Comparison of ENCODE assay signal across 14 cellular contexts in the genomic region with DNA sequence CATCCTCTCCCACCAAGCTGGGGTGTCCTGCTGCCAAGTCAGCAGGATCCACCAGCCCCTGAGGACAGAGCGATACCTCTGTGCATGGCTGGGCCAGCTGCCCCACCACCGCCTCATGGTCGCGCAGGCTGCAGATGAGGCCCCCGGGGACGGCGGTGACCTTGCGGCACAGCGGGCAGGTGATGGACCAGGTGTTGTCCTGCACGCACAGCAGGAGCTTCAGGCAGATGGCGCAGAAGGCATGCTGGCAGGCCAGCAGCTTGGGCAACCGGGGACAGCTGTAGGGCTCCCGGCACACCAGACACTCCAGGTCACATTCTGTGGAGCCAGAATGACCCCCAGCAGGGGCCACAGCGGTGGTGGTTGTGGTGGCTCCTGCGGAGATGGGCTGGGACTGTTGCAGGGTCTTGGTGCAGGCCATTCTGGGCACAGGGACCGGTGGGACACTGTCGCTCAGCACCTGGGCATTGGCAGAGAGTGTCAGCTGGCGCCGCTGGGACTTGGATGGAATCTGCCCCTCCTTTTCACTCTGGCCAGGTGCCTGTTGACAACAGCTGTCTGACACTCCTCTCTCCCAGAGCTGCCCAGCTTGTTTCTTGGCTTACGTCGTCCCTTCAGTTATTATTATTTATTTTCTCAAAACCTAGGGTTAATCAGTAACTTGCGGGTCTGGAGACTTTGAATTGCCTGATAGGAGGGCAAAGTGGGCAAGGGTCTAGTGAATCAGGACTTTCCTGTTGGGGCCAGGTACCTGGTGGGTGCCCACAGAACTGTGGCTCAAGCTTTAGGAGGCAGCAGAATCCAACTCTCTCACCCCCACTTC. TPM values are rescaled to one million over a fixed set of nuclear protein-coding genes. Genes with fewer than 3 reads are reported as not detected.
DNase-seq lines count a peak whose midpoint lies in the region; ATAC-seq, FAIRE-seq and TF ChIP-seq lines count a peak whose summit lies in the region.
"Had no signal": no experiment of that assay in that cellular context is flagged by ENCODE, and none has a peak within 500 bp of the region (broad histone marks: within the 10 kb centered on the region; RNA-seq: fewer than 3 reads in every experiment).

A gene with protein sequence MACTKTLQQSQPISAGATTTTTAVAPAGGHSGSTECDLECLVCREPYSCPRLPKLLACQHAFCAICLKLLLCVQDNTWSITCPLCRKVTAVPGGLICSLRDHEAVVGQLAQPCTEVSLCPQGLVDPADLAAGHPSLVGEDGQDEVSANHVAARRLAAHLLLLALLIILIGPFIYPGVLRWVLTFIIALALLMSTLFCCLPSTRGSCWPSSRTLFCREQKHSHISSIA (minus strand): TSS at position 603 of the 823 bp plus-strand sequence. CDS start 182 bp downstream, at position 421.

- H3K4me1 ChIP-seq in duodenal mucosa (ENCODE audit: control insufficient read depth in 1 of 2, insufficient read depth in 2 of 2, low read length in 2 of 2) (peaks cover 17 to 19% of the 10 kb centered on the region in 2 donors), pancreas (peaks cover 27 to 42% (median 32%) of the 10 kb centered on the region in 3 donors)

- peak within 1 kb of the TSS; percentile 72 to 75 for H3K4me3 ChIP-seq in duodenal mucosa (ENCODE audit: low read depth in 1 of 2, low read length in 2 of 2)
- H3K4me3 ChIP-seq in pancreas: peak within 1 kb of the TSS; percentile 30 to 67 (median 46)

- H3K9me3 ChIP-seq in duodenal mucosa (ENCODE audit: control insufficient read depth in 1 of 2, low read length in 2 of 2) (no peaks in the 10 kb centered on the region), pancreas (no peaks in the 10 kb centered on the region)

- WGBS in pancreas, 2 donors: 11 to 19% methylated on average over 22 of the region's 22 CpGs

- intact Hi-C loops in pancreas (cut with DNase I): no loop called here

- ATAC-seq in pancreas (peak; percentile 71 to 80 (median 74)), omental fat pad (ENCODE audit: low FRiP score) (no peak), HG02840 (IDR thresholded peaks at IDR 0.05; ENCODE audit: low FRiP score, unreplicated experiment) (no peak)
- ATAC-seq: activated CD4-positive, CD25-positive, alpha-beta regulatory T cell treated with anti-CD3 and anti-CD28 coated beads, Interleukin-2, amount 50 U/mL, for 24 hours had no signal

- H3K27ac ChIP-seq in duodenal mucosa (ENCODE audit: low read depth, low read length): peak within 1 kb of the TSS; percentile 89
- H3K27ac ChIP-seq in pancreas: peak within 1 kb of the TSS; percentile 82 to 94 (median 88)
- H3K27ac ChIP-seq: KMS-11, RWPE1 had no signal

- H3K9ac ChIP-seq in duodenal mucosa (ENCODE audit: low read depth in 1 of 2, low read length in 2 of 2): peak within 1 kb of the TSS; percentile 82 to 85
- H3K9ac ChIP-seq: KMS-11 had no signal

- TF ChIP-seq CTCF in pancreas (IDR thresholded peaks at IDR 0.05): no peak
- no peak for TF ChIP-seq CTCF in omental fat pad (IDR thresholded peaks at IDR 0.05)

- DNase-seq in DMS153 treated with DMSO at 0.1 percent for 48 hours (lab: John Stamatoyannopoulos, UW; ENCODE audit: unreplicated experiment) (peak; percentile 51), NCI-H2029 (lab: John Stamatoyannopoulos, UW) (peak; percentile 72), pancreas (peak; percentile 86 to 94 (median 94)), NCI-H1930 (lab: John Stamatoyannopoulos, UW) (no peak), AG20443 (ENCODE audit: low spot score) (no peak), omental fat pad (ENCODE audit: low spot score) (no peak)

- no peak for FAIRE-seq in pancreas (lab: Jason Lieb, UNC)

- H3K27me3 ChIP-seq in duodenal mucosa (ENCODE audit: control insufficient read depth in 1 of 2, insufficient read depth in 2 of 2, low read length in 2 of 2) (no peaks in the 10 kb centered on the region), pancreas (no peaks in the 10 kb centered on the region)

- H3K36me3 ChIP-seq in duodenal mucosa (ENCODE audit: control insufficient read depth in 1 of 2, insufficient read depth in 2 of 2, low read length in 2 of 2) (no peaks in the 10 kb centered on the region), pancreas (no peaks in the 10 kb centered on the region)

RNA-seq across cellular contexts. Expression of the gene that starts here (rescaled TPM):
- total RNA-seq in pancreas: 10 to 100 TPM; 18.1 to 29.6 (median 27.2) TPM
- polyA plus RNA-seq in pancreas: 10 to 100 TPM; 13.2 to 14.9 TPM
- total RNA-seq in omental fat pad: not detected
- total RNA-seq: fibroblast of villous mesenchyme, mesothelial cell of epicardium had no signal
- polyA plus RNA-seq: CD14-positive monocyte had no signal

Comparison
In these comparisons a context has a peak if more than half of its experiments do, and no peak if none do; other contexts are left out.
1. RNA of the gene that starts here (total RNA-seq): 18.1 to 29.6 TPM in pancreas; not detected in omental fat pad; every median in the first group is over 10 times any median in the second.
2. DNase-seq: peak in DMS153 treated with DMSO at 0.1 percent for 48 hours (single experiment), NCI-H2029 (single experiment) and pancreas (6 of 6); none in NCI-H1930 (0 of 2), AG20443 (single experiment) and omental fat pad (single experiment).
3. ATAC-seq: peak in pancreas (4 of 4); none in omental fat pad (single experiment) and HG02840 (single experiment).